2 cellular contexts compared by ENCODE assay signal in genomic region chr2:101794141-101794540, GRCh38.
TF ChIP-seq lines count a peak whose summit lies in the region.

No MANE protein-coding gene starts in this region.

TF ChIP-seq in SK-N-SH, 30 proteins besides CTCF, POLR2A, EP300 and RAD21 (continued from another document):
- TF ChIP-seq REST (IDR thresholded peaks at IDR 0.05; ENCODE audit: low read depth, low read length) = no peak
- TF ChIP-seq TEAD4 (IDR thresholded peaks at IDR 0.05; ENCODE audit: borderline replicate concordance, insufficient read depth) = no peak
- no peak for TF ChIP-seq RXRA (IDR thresholded peaks at IDR 0.05; ENCODE audit: borderline replicate concordance, low read depth)
- no peak for TF ChIP-seq ELF1 (IDR thresholded peaks at IDR 0.05)
- no peak for TF ChIP-seq TAF1 (IDR thresholded peaks at IDR 0.05; ENCODE audit: borderline replicate concordance, low read depth, low read length)
- TF ChIP-seq FOSL2 (IDR thresholded peaks at IDR 0.05; ENCODE audit: borderline replicate concordance, low read depth) = no peak
- TF ChIP-seq MAX (IDR thresholded peaks at IDR 0.05; ENCODE audit: low read depth) = no peak
- TF ChIP-seq GABPA (IDR thresholded peaks at IDR 0.05; ENCODE audit: low read depth) = no peak
- TF ChIP-seq FOXJ3 (CRISPR knock-in tag; IDR thresholded peaks at IDR 0.05) = no peak
- TF ChIP-seq RCOR1 (IDR thresholded peaks at IDR 0.05; ENCODE audit: low read length) = no peak
- TF ChIP-seq FOXM1 (IDR thresholded peaks at IDR 0.05; ENCODE audit: low read depth) = no peak
- TF ChIP-seq GATA2 (CRISPR knock-in tag; IDR thresholded peaks at IDR 0.05) = no peak
- TF ChIP-seq EZH2phosphoT487 (IDR thresholded peaks at IDR 0.05; ENCODE audit: borderline replicate concordance, low read depth) = no peak
- no peak for TF ChIP-seq POLR2AphosphoS5 (IDR thresholded peaks at IDR 0.05; ENCODE audit: low read depth, low read length)
- no peak for TF ChIP-seq USF2 (IDR thresholded peaks at IDR 0.05; ENCODE audit: borderline replicate concordance, low read depth, low read length)
- no peak for TF ChIP-seq IRF3 (IDR thresholded peaks at IDR 0.05; ENCODE audit: low read depth, low read length)
- no peak for TF ChIP-seq SIN3A (IDR thresholded peaks at IDR 0.05; ENCODE audit: borderline replicate concordance, low read depth, low read length)
TF ChIP-seq in SK-N-SH: peak in this region for 0.

TF ChIP-seq in SK-N-SH treated with all-trans-retinoic acid at 6 μM for 48 hours, 23 proteins besides CTCF, POLR2A, EP300 and RAD21 (continued from another document):
- no peak for TF ChIP-seq POU6F1 (CRISPR knock-in tag; IDR thresholded peaks at IDR 0.05; ENCODE audit: borderline replicate concordance, low read depth)
- no peak for TF ChIP-seq OSR1 (CRISPR knock-in tag; IDR thresholded peaks at IDR 0.05)
